In genomic region chr15:62519900-62520299, GRCh38 we compare ENCODE assay signal across 18 cellular contexts.
"Had no signal": no experiment of that assay in that cellular context is flagged by ENCODE, and none has a peak within 500 bp of the region (broad histone marks: within the 10 kb centered on the region; RNA-seq: fewer than 3 reads in every experiment).

No MANE protein-coding gene starts in this region.

- H3K27ac Mint-ChIP-seq: activated T-helper 2 cell treated with anti-CD3 and anti-CD28 coated beads, Interferon-gamma antibody, Interleukin-2, Interleukin-4, amounts not matched to agents 10 μg/mL and 5 μg/mL and 100 μg/mL, durations not matched to agents 14 hours and 24 hours and 36 hours; dendritic cell treated with granulocyte-macrophage colony-stimulating factor and Interleukin-4, amounts not matched to agents 40 ng/mL and 50 ng/mL, for 4 days; naive thymus-derived CD4-positive, alpha-beta T cell; stimulated activated memory B cell treated with anti-CD40 and anti-IgM and Interleukin-4, amounts not matched to agents 10 μg/mL and 1 μg/mL and 100 μg/mL, for 72 hours had no signal

- H3K4me1 Mint-ChIP-seq: naive thymus-derived CD4-positive, alpha-beta T cell; stimulated activated memory B cell treated with anti-CD40 and anti-IgM and Interleukin-4, amounts not matched to agents 10 μg/mL and 1 μg/mL and 100 μg/mL, for 72 hours had no signal

- DNase-seq: activated CD4-positive, CD25-positive, alpha-beta regulatory T cell treated with anti-CD3 and anti-CD28 coated beads, Interleukin-2, amount 50 U/mL, for 72 hours; central memory CD4-positive, alpha-beta T cell; esophagus squamous epithelium; foreskin melanocyte; heart right ventricle; midbrain; naive thymus-derived CD4-positive, alpha-beta T cell; nucleus accumbens; pancreas; retina; SIG-M5; tibial artery; upper lobe of right lung had no signal

- H3K9me3 Mint-ChIP-seq: activated T-helper 2 cell treated with anti-CD3 and anti-CD28 coated beads, Interferon-gamma antibody, Interleukin-2, Interleukin-4, amounts not matched to agents 10 μg/mL and 5 μg/mL and 100 μg/mL, durations not matched to agents 14 hours and 24 hours and 36 hours; dendritic cell treated with granulocyte-macrophage colony-stimulating factor and Interleukin-4, amounts not matched to agents 40 ng/mL and 50 ng/mL, for 4 days; neural crest cell had no signal

- H3K27me3 Mint-ChIP-seq: dendritic cell treated with granulocyte-macrophage colony-stimulating factor and Interleukin-4, amounts not matched to agents 40 ng/mL and 50 ng/mL, for 4 days had no signal

- H3K36me3 Mint-ChIP-seq: naive thymus-derived CD4-positive, alpha-beta T cell; stimulated activated memory B cell treated with anti-CD40 and anti-IgM and Interleukin-4, amounts not matched to agents 10 μg/mL and 1 μg/mL and 100 μg/mL, for 72 hours had no signal

- ATAC-seq: heart right ventricle; naive thymus-derived CD4-positive, alpha-beta T cell; pancreas; sciatic nerve; stimulated activated memory B cell treated with anti-CD40 and anti-IgM and Interleukin-4, amounts not matched to agents 10 μg/mL and 1 μg/mL and 100 μg/mL, for 72 hours; upper lobe of right lung had no signal

- H3K4me3 Mint-ChIP-seq: dendritic cell treated with granulocyte-macrophage colony-stimulating factor and Interleukin-4, amounts not matched to agents 40 ng/mL and 50 ng/mL, for 4 days; naive thymus-derived CD4-positive, alpha-beta T cell; neural crest cell; stimulated activated memory B cell treated with anti-CD40 and anti-IgM and Interleukin-4, amounts not matched to agents 10 μg/mL and 1 μg/mL and 100 μg/mL, for 72 hours had no signal
